Comparison of ENCODE assay signal across 8 cellular contexts in the genomic region with DNA sequence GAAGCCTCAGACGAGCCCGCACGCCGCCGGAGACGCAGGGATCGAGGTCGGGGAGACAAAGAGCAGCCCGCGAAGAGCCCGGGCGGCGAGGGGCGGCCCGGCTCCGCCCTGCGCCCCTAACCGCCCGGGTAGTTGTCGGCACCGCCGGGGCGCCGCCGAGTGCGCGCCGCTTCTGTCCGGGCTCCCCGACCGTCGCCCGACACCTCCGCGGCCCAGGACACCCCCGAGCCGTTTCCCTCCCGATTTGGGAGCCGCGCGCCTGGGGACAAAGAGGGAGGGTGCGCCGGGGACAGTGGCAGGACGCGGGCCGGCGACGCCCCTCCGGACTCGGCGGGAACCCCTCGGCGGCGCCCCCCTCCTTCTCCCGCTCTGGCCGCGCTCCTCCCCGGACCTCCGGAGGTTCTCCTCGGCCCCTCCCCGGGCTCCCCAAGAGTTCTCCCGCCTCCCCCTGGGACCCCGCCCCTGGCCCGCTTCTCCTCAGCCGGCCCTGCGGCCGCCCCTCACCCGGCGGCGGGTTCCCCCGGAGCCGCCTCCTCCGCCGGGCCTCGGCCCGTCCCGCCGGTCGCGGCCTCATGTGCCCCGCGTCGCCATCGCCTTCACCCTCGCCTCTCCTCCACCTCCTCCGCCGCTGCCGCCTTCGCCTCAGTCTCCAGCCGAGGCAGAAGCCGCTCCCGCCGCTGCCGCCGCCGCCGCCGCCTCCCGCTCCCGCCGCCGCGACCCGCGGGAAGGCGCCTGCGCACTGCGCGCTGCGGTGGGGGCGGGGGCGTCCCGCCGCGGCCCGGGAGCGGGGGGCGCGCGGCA. TPM values are rescaled to one million over a fixed set of nuclear protein-coding genes. Genes with fewer than 3 reads are reported as not detected.
DNase-seq lines count a peak whose midpoint lies in the region; ATAC-seq, FAIRE-seq and TF ChIP-seq lines count a peak whose summit lies in the region.

A gene (minus strand): TSS at position 730 of the 801 bp plus-strand sequence. CDS start 24,470 bp downstream, outside the sequence.

- POLR2A ChIA-PET in HepG2 (lab: Yijun Ruan, JAX) = no interaction called here

- 0% methylated on average over 3 of the region's 120 CpGs for WGBS in HepG2 (ENCODE audit: low lambda C conversion rate)

- H3K4me1 ChIP-seq in SJCRH30 (peaks cover 15% of the 10 kb centered on the region), HepG2 (ENCODE audit: insufficient read depth, low read length) (peaks cover 31% of the 10 kb centered on the region)

- no peaks in the 10 kb centered on the region for H3K27me3 ChIP-seq in SJCRH30
- peaks cover 3 to 38% of the 10 kb centered on the region in 2 experiments for H3K27me3 ChIP-seq in HepG2 (ENCODE audit: control insufficient read depth in 1 of 2, insufficient read depth in 2 of 2, low read length in 2 of 2)

- H3K4me3 ChIP-seq in SJCRH30 (peak within 1 kb of the TSS; percentile 93), choroid plexus epithelial cell (ENCODE audit: low read depth, low read length) (peak within 1 kb of the TSS; percentile 76), HepG2 (replicated peaks in 1 of 3; ENCODE audit: insufficient read depth in 1 of 3, low read depth in 2 of 3, low read length in 3 of 3) (peak within 1 kb of the TSS; percentile 53 to 72 (median 72))

- no peaks in the 10 kb centered on the region for H3K79me2 ChIP-seq in HepG2 (ENCODE audit: insufficient read depth, low read length)

- peak within 1 kb of the TSS; percentile 86 to 92 for H3K4me3 Mint-ChIP-seq in stimulated activated naive CD8-positive, alpha-beta T cell treated with anti-CD3 and anti-CD28 coated beads, Interleukin-15, amount 100 ng/mL, for 72 hours

- no peak within 1 kb of the TSS for H2AFZ ChIP-seq in HepG2 (ENCODE audit: low read length)

- peak; percentile 17 for DNase-seq in stimulated activated CD4-positive, alpha-beta T cell treated with anti-CD3 and anti-CD28 coated beads, Interleukin-12 subunit alpha, Interleukin-12 subunit beta, amount 100 ng/mL, for 4 hours
- no peak for DNase-seq in stimulated activated CD4-positive, alpha-beta T cell treated with anti-CD3 and anti-CD28 coated beads, Interleukin-4, amount 100 ng/mL, for 24 hours
- peak; percentile 73 to 78 for DNase-seq in SJCRH30
- no peak for DNase-seq in choroid plexus epithelial cell (ENCODE audit: low read depth)
- DNase-seq in HepG2 (ENCODE audit: low spot score) = no peak
- DNase-seq in stimulated activated naive CD8-positive, alpha-beta T cell treated with anti-CD3 and anti-CD28 coated beads, Interleukin-15, amount 100 ng/mL, for 72 hours = peak; percentile 21 to 22
- DNase-seq in islet precursor cell = no peak
- no peak for DNase-seq in RKO (ENCODE audit: low spot score)

- peak within 1 kb of the TSS; percentile 45; the same call in 1 of the 2 replicates for H3K9ac ChIP-seq in HepG2 (ENCODE audit: insufficient read depth, low read depth, low read length)

- no peak for TF ChIP-seq CTCF in choroid plexus epithelial cell (conservative IDR thresholded peaks at IDR 0.05; ENCODE audit: low read depth, low read length)
- TF ChIP-seq CTCF in HepG2 (CRISPR knock-in tag; IDR thresholded peaks at IDR 0.05) = no peak

- H4K20me1 ChIP-seq in HepG2 (ENCODE audit: insufficient read depth, low read length) = no peaks in the 10 kb centered on the region

- FAIRE-seq in HepG2 (lab: Jason Lieb, UNC) = no peak

- intact Hi-C loops in HepG2 (cut with micrococcal nuclease; ENCODE audit: unreplicated experiment) = no loop called here

- no peak for TF ChIP-seq RAD21 in HepG2 (CRISPR knock-in tag; IDR thresholded peaks at IDR 0.05)

- H3K9me3 ChIP-seq in SJCRH30 (replicated peaks) (no peaks in the 10 kb centered on the region), HepG2 (ENCODE audit: low read length) (no peaks in the 10 kb centered on the region)

- peak within 1 kb of the TSS; percentile 76 to 86 for H3K27ac Mint-ChIP-seq in stimulated activated naive CD8-positive, alpha-beta T cell treated with anti-CD3 and anti-CD28 coated beads, Interleukin-15, amount 100 ng/mL, for 72 hours

- H3K27ac ChIP-seq in SJCRH30 (peak within 1 kb of the TSS; percentile 61), HepG2 (ENCODE audit: extremely low read length, insufficient read depth, low read length) (no peak within 1 kb of the TSS)

- no peaks in the 10 kb centered on the region for H3K9me3 Mint-ChIP-seq in stimulated activated naive CD8-positive, alpha-beta T cell treated with anti-CD3 and anti-CD28 coated beads, Interleukin-15, amount 100 ng/mL, for 72 hours

- no TSS peak for BruUV-seq in HepG2 (replicated peaks; lab: Mats Ljungman, UMichigan)

- no peak for TF ChIP-seq POLR2A in HepG2 (IDR thresholded peaks at IDR 0.05; ENCODE audit: insufficient read depth in 1 of 2, low read depth in 2 of 2, low read length in 2 of 2)

- H3K36me3 ChIP-seq in SJCRH30 (no peaks in the 10 kb centered on the region; the same call in 1 of the 2 replicates), HepG2 (replicated peaks in 1 of 2; ENCODE audit: control insufficient read depth in 1 of 2, insufficient read depth in 2 of 2, low read length in 2 of 2) (no peaks in the 10 kb centered on the region)

- TF ChIP-seq EP300 in HepG2 (IDR thresholded peaks at IDR 0.05; ENCODE audit: low read depth in 2 of 2, low read length in 2 of 2) = no peak
- no peak for TF ChIP-seq EP300 in HepG2 (CRISPR knock-in tag; IDR thresholded peaks at IDR 0.05; ENCODE audit: borderline replicate concordance)

- CTCF ChIA-PET in HepG2 (lab: Yijun Ruan, JAX; ENCODE audit: low intra/inter-chr PET ratio, low total read pairs) = no interaction called here

- in situ Hi-C loops in HepG2 (cut with HindIII; ENCODE audit: extremely low pct_ligation_motif_present, low pct_unique_long_range_greater_than_20kb) = loop anchor here (5.0 kb wide), 1 partner anchor 47 kb away; no protein-coding TSS in a partner anchor

- ATAC-seq in HepG2 = peak; percentile 64
- ATAC-seq in stimulated activated naive CD8-positive, alpha-beta T cell treated with anti-CD3 and anti-CD28 coated beads, Interleukin-15, amount 100 ng/mL, for 72 hours = peak; percentile 81

- peak within 1 kb of the TSS; percentile 84 for H3K4me2 ChIP-seq in HepG2 (ENCODE audit: low read depth, low read length)

- H3K4me1 Mint-ChIP-seq in stimulated activated naive CD8-positive, alpha-beta T cell treated with anti-CD3 and anti-CD28 coated beads, Interleukin-15, amount 100 ng/mL, for 72 hours = peaks cover 16% of the 10 kb centered on the region

- H3K27me3 Mint-ChIP-seq in stimulated activated naive CD8-positive, alpha-beta T cell treated with anti-CD3 and anti-CD28 coated beads, Interleukin-15, amount 100 ng/mL, for 72 hours = peaks cover 61% of the 10 kb centered on the region

TF ChIP-seq in HepG2, 621 proteins besides CTCF, POLR2A, EP300 and RAD21 (continues in another document):
- TF ChIP-seq MTF1 (CRISPR knock-in tag; IDR thresholded peaks at IDR 0.05) = no peak
- TF ChIP-seq ASH2L (IDR thresholded peaks at IDR 0.05; ENCODE audit: insufficient read length, low read depth, low read length) = peak; percentile 16
- no peak for TF ChIP-seq ATRX (CRISPR knock-in tag; IDR thresholded peaks at IDR 0.05; ENCODE audit: borderline replicate concordance)
- TF ChIP-seq ZNF724P (CRISPR knock-in tag; IDR thresholded peaks at IDR 0.05; ENCODE audit: borderline replicate concordance) = no peak
- TF ChIP-seq ZNF251 (CRISPR knock-in tag; IDR thresholded peaks at IDR 0.05) = no peak

RNA-seq across cellular contexts. Expression of the gene that starts here (rescaled TPM):
- total RNA-seq in SJCRH30 (2014; rRNA removed; shearing (Covaris generic)) = 45.9 and 47.4 TPM in 2 replicates
- total RNA-seq in HepG2 (2016; rRNA removed; fragmentation: Illumina TruSeq; extraction: Trizol) = 1.7 and 2.0 TPM in 2 replicates
- 0.35 and 0.40 TPM in 2 replicates for total RNA-seq in HepG2 (2016; cell fraction: cytosol; rRNA removed; fragmentation: Illumina TruSeq; extraction: Trizol; ENCODE audit: low read depth)
- 1.9 and 2.5 TPM in 2 replicates for total RNA-seq in HepG2 (2016; cell fraction: insoluble cytoplasmic fraction; rRNA removed; fragmentation: Illumina TruSeq; extraction: Trizol)
- 0.83 and 1.2 TPM in 2 replicates for total RNA-seq in HepG2 (2016; cell fraction: membrane; rRNA removed; fragmentation: Illumina TruSeq; extraction: Trizol)
- total RNA-seq in HepG2 (2016; cell fraction: nucleus; rRNA removed; fragmentation: Illumina TruSeq; extraction: Trizol) = 1.6 and 2.1 TPM in 2 replicates
- 1.2 and 1.7 TPM in 2 replicates for polyA plus RNA-seq in HepG2 (2011; rRNA removed)
- polyA plus RNA-seq in HepG2 (2011; cell fraction: cytosol; rRNA removed) = 1.0 and 1.6 TPM in 2 replicates
- 0.81 and 1.1 TPM in 2 replicates for polyA plus RNA-seq in HepG2 (2011; cell fraction: nucleus; rRNA removed)
- polyA plus RNA-seq in HepG2 (2012) = 2.4 and 2.6 TPM in 2 replicates
- 0.18 and 0.34 TPM in 2 replicates for polyA plus RNA-seq in HepG2 (2016; cell fraction: cytosol; fragmentation: Illumina TruSeq; extraction: Trizol; ENCODE audit: low read depth)
- polyA plus RNA-seq in HepG2 (2016; cell fraction: insoluble cytoplasmic fraction; fragmentation: Illumina TruSeq; extraction: Trizol; ENCODE audit: low read depth) = 1.9 and 2.0 TPM in 2 replicates
- 0.55 TPM in 2 replicates for polyA plus RNA-seq in HepG2 (2016; cell fraction: membrane; fragmentation: Illumina TruSeq; extraction: Trizol; ENCODE audit: low read depth)
- polyA plus RNA-seq in HepG2 (2016; cell fraction: nucleus; fragmentation: Illumina TruSeq; extraction: Trizol; ENCODE audit: insufficient read depth, low read depth) = 2.2 and 3.5 TPM in 2 replicates
- polyA minus RNA-seq in HepG2 (2011; rRNA and poly(A)+ RNA removed; ENCODE audit: low replicate concordance) = 2.4 and 13.8 TPM in 2 replicates
- 1.7 and 2.3 TPM in 2 replicates for polyA minus RNA-seq in HepG2 (2011; cell fraction: cytosol; rRNA and poly(A)+ RNA removed)
- polyA minus RNA-seq in HepG2 (2011; cell fraction: nucleus; rRNA and poly(A)+ RNA removed) = 1.1 and 1.3 TPM in 2 replicates

Comparison
In these comparisons a context has a peak if more than half of its experiments do, and no peak if none do; other contexts are left out.
1. RNA of the gene that starts here (total RNA-seq): 45.9 to 47.4 TPM in SJCRH30; 0.35 to 2.5 TPM in HepG2; every median in the first group is over 10 times any median in the second.
2. DNase-seq: peak in stimulated activated CD4-positive, alpha-beta T cell treated with anti-CD3 and anti-CD28 coated beads, Interleukin-12 subunit alpha, Interleukin-12 subunit beta, amount 100 ng/mL, for 4 hours (single experiment), SJCRH30 (2 of 2) and stimulated activated naive CD8-positive, alpha-beta T cell treated with anti-CD3 and anti-CD28 coated beads, Interleukin-15, amount 100 ng/mL, for 72 hours (2 of 2); none in stimulated activated CD4-positive, alpha-beta T cell treated with anti-CD3 and anti-CD28 coated beads, Interleukin-4, amount 100 ng/mL, for 24 hours (single experiment), choroid plexus epithelial cell (single experiment), HepG2 (single experiment), islet precursor cell (single experiment) and RKO (single experiment).
3. Peak in every context shown above with its lines, with median percentiles within 50 percentile points of each other: H3K4me3 ChIP-seq.